In genomic region chr4:1799997-1800375, GRCh38 we compare ENCODE assay signal across 1 cellular context.
TF ChIP-seq lines count a peak whose summit lies in the region.

No MANE protein-coding gene starts in this region.

TF ChIP-seq in HepG2, 621 proteins besides CTCF, POLR2A, EP300 and RAD21:
- TF ChIP-seq YEATS4 (CRISPR knock-in tag; IDR thresholded peaks at IDR 0.05; ENCODE audit: borderline replicate concordance) (no peak), RBFOX2 (IDR thresholded peaks at IDR 0.05; ENCODE audit: low read depth, low read length) (peak; percentile 0; the same call in 1 of the 2 replicates), KAT8 (CRISPR knock-in tag; IDR thresholded peaks at IDR 0.05) (no peak), ZNF557 (CRISPR knock-in tag; IDR thresholded peaks at IDR 0.05) (no peak)
